Comparison of ENCODE assay signal across 24 cellular contexts in genomic region chr15:40985541-40986330, GRCh38. TPM values are rescaled to one million over a fixed set of nuclear protein-coding genes. Genes with fewer than 3 reads are reported as not detected.
A peak's percentile ranks its signal among the peaks of the same experiment; 100 is the strongest.
DNase-seq lines count a peak whose midpoint lies in the region; ATAC-seq, FAIRE-seq and TF ChIP-seq lines count a peak whose summit lies in the region.
"Had no signal": no experiment of that assay in that cellular context is flagged by ENCODE, and none has a peak within 500 bp of the region (broad histone marks: within the 10 kb centered on the region; RNA-seq: fewer than 3 reads in every experiment).

No MANE protein-coding gene starts in this region.

- H2BK5ac ChIP-seq in IMR-90 (ENCODE audit: low read depth, low read length, poor library complexity, severe bottlenecking): peak overlapping the region; percentile 97

- H3K14ac ChIP-seq in IMR-90 (replicated peaks; ENCODE audit: low read depth, low read length): peak overlapping the region; percentile 91

- H2AFZ ChIP-seq in ACC112 (ENCODE audit: low read length, unreplicated experiment): no peak overlapping the region
- no peak overlapping the region for H2AFZ ChIP-seq in IMR-90 (replicated peaks; ENCODE audit: low read length, poor library complexity)
- H2AFZ ChIP-seq in astrocyte (ENCODE audit: low read depth, low read length): no peak overlapping the region
- H2AFZ ChIP-seq: PC-9 had no signal

- CTCF ChIA-PET in IMR-90 (lab: Yijun Ruan, JAX): interaction anchor here (1.1 kb wide), 1 partner anchor 37 kb away, joined by 3 read pairs; no protein-coding TSS in a partner anchor

- dilution Hi-C loops in IMR-90 (cut with HindIII; ENCODE audit: low sequenced_read_pairs, unreplicated experiment): no loop called here

- H2BK20ac ChIP-seq in IMR-90 (ENCODE audit: low read depth, low read length): peak overlapping the region; percentile 97

- H3K4ac ChIP-seq in IMR-90 (ENCODE audit: low read depth, low read length): peak overlapping the region; percentile 100

- H3K4me1 Mint-ChIP-seq in astrocyte (ENCODE audit: low read depth, unreplicated experiment): peaks cover 63% of the 10 kb centered on the region

- peak overlapping the region; percentile 96 for H3K23ac ChIP-seq in IMR-90 (ENCODE audit: low read depth, low read length)

- H4K8ac ChIP-seq in IMR-90 (ENCODE audit: low read depth in 2 of 2, low read length in 2 of 2): peak overlapping the region; percentile 69 to 97

- no TSS peak for BruUV-seq in IMR-90 (replicated peaks; lab: Mats Ljungman, UMichigan)

- peak; percentile 73 for DNase-seq in IMR-90
- DNase-seq in astrocyte (ENCODE audit: low read depth): peak; percentile 39
- DNase-seq in iris pigment epithelial cell (ENCODE audit: low read depth): peak; percentile 66
- DNase-seq in NCI-H1417 (lab: John Stamatoyannopoulos, UW): no peak
- DNase-seq in cerebellum (ENCODE audit: low spot score): no peak
- DNase-seq in ureter (ENCODE audit: low spot score): no peak
- no peak for DNase-seq in NCI-H524 treated with DMSO at 0.1 percent for 48 hours (lab: John Stamatoyannopoulos, UW)
- DNase-seq: activated CD4-positive, alpha-beta T cell treated with anti-CD3 and anti-CD28 coated beads for 1 hour; activated CD8-positive, alpha-beta memory T cell treated with anti-CD3 and anti-CD28 coated beads, Interleukin-2, amount 10 ng/mL, durations not matched to agents 7 days and 5 days; activated effector memory CD4-positive, alpha-beta T cell treated with Interleukin-2 at 50 U/mL for 16 hours; KBM-7; left lung; NCI-H69; PC-9; stimulated activated naive CD4-positive, alpha-beta T cell treated with Interleukin-2 at 50 U/mL for 16 hours; T-helper 9 cell had no signal

- peak overlapping the region; percentile 85; the same call in 1 of the 2 replicates for H4K5ac ChIP-seq in IMR-90 (ENCODE audit: low read depth, low read length)

- peaks cover 21% of the 10 kb centered on the region for H3K9me1 ChIP-seq in IMR-90 (ENCODE audit: insufficient read depth, low read length)

- H3K79me1 ChIP-seq in IMR-90 (ENCODE audit: low read depth in 1 of 2, low read length in 2 of 2): peaks cover 40 to 82% of the 10 kb centered on the region in 2 experiments

- ATAC-seq in IMR-90 (ENCODE audit: low read depth): peak; percentile 55
- ATAC-seq: activated CD8-positive, alpha-beta memory T cell treated with anti-CD3 and anti-CD28 coated beads, Interleukin-2, amount 10 ng/mL, durations not matched to agents 7 days and 5 days; HCT116; left lung had no signal

- peaks cover 39% of the 10 kb centered on the region for H3K36me3 Mint-ChIP-seq in astrocyte (ENCODE audit: low read depth, unreplicated experiment)

- H3K27me3 ChIP-seq in ACC112 (ENCODE audit: insufficient read depth, low read length): no peaks in the 10 kb centered on the region
- no peaks in the 10 kb centered on the region for H3K27me3 ChIP-seq in IMR-90 (ENCODE audit: control insufficient read depth, insufficient read depth, low read length)
- no peaks in the 10 kb centered on the region for H3K27me3 ChIP-seq in astrocyte (ENCODE audit: insufficient read depth, low read length)
- H3K27me3 ChIP-seq: left lung, neutrophil, right atrium auricular region had no signal

- no peak for FAIRE-seq in astrocyte (lab: Jason Lieb, UNC)

- no peak overlapping the region for H3K4me3 Mint-ChIP-seq in astrocyte (ENCODE audit: unreplicated experiment)
- H3K4me3 Mint-ChIP-seq: activated CD8-positive, alpha-beta memory T cell treated with anti-CD3 and anti-CD28 coated beads, Interleukin-2, amount 10 ng/mL, durations not matched to agents 7 days and 5 days; brain; dendritic cell treated with granulocyte-macrophage colony-stimulating factor and Interleukin-4, amounts not matched to agents 40 ng/mL and 50 ng/mL, for 4 days; type B pancreatic cell had no signal

- H4K20me1 ChIP-seq in IMR-90 (ENCODE audit: insufficient read depth, low read length) (no peaks in the 10 kb centered on the region; the same call in 1 of the 2 replicates), astrocyte (ENCODE audit: insufficient read depth, low read length) (no peaks in the 10 kb centered on the region)

- TF ChIP-seq RAD21 in IMR-90 (IDR thresholded peaks at IDR 0.05; ENCODE audit: low read length): no peak

- peak overlapping the region; percentile 100 for H4K91ac ChIP-seq in IMR-90 (ENCODE audit: insufficient read depth, low read depth, low read length)

- no peaks in the 10 kb centered on the region for H3K27me3 Mint-ChIP-seq in astrocyte (ENCODE audit: low read depth, unreplicated experiment)
- H3K27me3 Mint-ChIP-seq: activated CD8-positive, alpha-beta memory T cell treated with anti-CD3 and anti-CD28 coated beads, Interleukin-2, amount 10 ng/mL, durations not matched to agents 7 days and 5 days; brain; dendritic cell treated with granulocyte-macrophage colony-stimulating factor and Interleukin-4, amounts not matched to agents 40 ng/mL and 50 ng/mL, for 4 days; type B pancreatic cell had no signal

- H3K36me3 ChIP-seq in ACC112 (ENCODE audit: insufficient read depth, low read length): peaks cover 26% of the 10 kb centered on the region
- peaks cover 40% of the 10 kb centered on the region for H3K36me3 ChIP-seq in IMR-90 (ENCODE audit: control insufficient read depth, insufficient read depth, low read length)
- H3K36me3 ChIP-seq in astrocyte (ENCODE audit: insufficient read depth, low read length): peaks cover 47% of the 10 kb centered on the region

- no CpG with 5 or more reads among the region's 6 CpGs for WGBS in IMR-90 (ENCODE audit: extremely low coverage in 2 of 2, insufficient read length in 1 of 2), 2 experiments

- H3K27ac Mint-ChIP-seq in astrocyte (ENCODE audit: unreplicated experiment): peak overlapping the region; percentile 63
- H3K27ac Mint-ChIP-seq: activated CD8-positive, alpha-beta memory T cell treated with anti-CD3 and anti-CD28 coated beads, Interleukin-2, amount 10 ng/mL, durations not matched to agents 7 days and 5 days; dendritic cell treated with granulocyte-macrophage colony-stimulating factor and Interleukin-4, amounts not matched to agents 40 ng/mL and 50 ng/mL, for 4 days; type B pancreatic cell had no signal

- H3K4me2 ChIP-seq in IMR-90 (ENCODE audit: low read depth, low read length) (peak overlapping the region; percentile 27; the same call in 1 of the 2 replicates), astrocyte (ENCODE audit: low read length) (peak overlapping the region; percentile 67)
- H3K4me2 ChIP-seq: PC-9 had no signal

- peak overlapping the region; percentile 93 for H3K18ac ChIP-seq in IMR-90 (ENCODE audit: low read depth, low read length)

- peak overlapping the region; percentile 95 for H3K56ac ChIP-seq in IMR-90 (ENCODE audit: extremely low read depth, insufficient read depth, low read length)

- peaks cover 29% of the 10 kb centered on the region for H3K4me1 ChIP-seq in ACC112 (ENCODE audit: control insufficient read depth, insufficient read depth, low read length, unreplicated experiment)
- peaks cover 34% of the 10 kb centered on the region for H3K4me1 ChIP-seq in IMR-90 (ENCODE audit: control insufficient read depth, insufficient read depth, low read length)
- peaks cover 40% of the 10 kb centered on the region for H3K4me1 ChIP-seq in astrocyte (ENCODE audit: insufficient read depth, low read length)
- H3K4me1 ChIP-seq: right atrium auricular region had no signal

- TF ChIP-seq POLR2A in IMR-90 (IDR thresholded peaks at IDR 0.05; ENCODE audit: low read depth, low read length): no peak

- H2BK120ac ChIP-seq in IMR-90 (ENCODE audit: low read depth, low read length): peak overlapping the region; percentile 99

- H3K4me3 ChIP-seq in ACC112 (ENCODE audit: low read depth, low read length): no peak overlapping the region
- H3K4me3 ChIP-seq in IMR-90 (ENCODE audit: insufficient read depth, low read depth, low read length): no peak overlapping the region
- no peak overlapping the region for H3K4me3 ChIP-seq in astrocyte (ENCODE audit: insufficient read depth, low read depth, low read length)
- H3K4me3 ChIP-seq: left lung, PC-9, right atrium auricular region had no signal

- no peaks in the 10 kb centered on the region for H3K9me3 Mint-ChIP-seq in astrocyte (ENCODE audit: unreplicated experiment)
- H3K9me3 Mint-ChIP-seq: brain; dendritic cell treated with granulocyte-macrophage colony-stimulating factor and Interleukin-4, amounts not matched to agents 40 ng/mL and 50 ng/mL, for 4 days; type B pancreatic cell had no signal

- H3K79me2 ChIP-seq in ACC112 (ENCODE audit: control insufficient read depth, insufficient read depth, low read length, unreplicated experiment) (no peaks in the 10 kb centered on the region), astrocyte (ENCODE audit: insufficient read depth, low read length) (peaks cover 3% of the 10 kb centered on the region)

- peak overlapping the region; percentile 89 for H2AK5ac ChIP-seq in IMR-90 (ENCODE audit: low read depth, low read length)

- H2BK15ac ChIP-seq in IMR-90 (ENCODE audit: low read depth, low read length): peak overlapping the region; percentile 80; the same call in 1 of the 3 replicates

- no peak for TF ChIP-seq CTCF in IMR-90 (conservative IDR thresholded peaks at IDR 0.05; ENCODE audit: low read depth, low read length)
- TF ChIP-seq CTCF in astrocyte (IDR thresholded peaks at IDR 0.05; ENCODE audit: insufficient read depth, low read depth, low read length): no peak

- intact Hi-C loops in IMR-90 (cut with micrococcal nuclease): no loop called here

- POLR2A ChIA-PET in IMR-90 (lab: Charles Lee; ENCODE audit: unreplicated experiment): interaction anchor here (0.8 to 1.1 kb wide), 2 partner anchors 14 to 29 kb away, joined by 3 to 6 read pairs; no protein-coding TSS in a partner anchor

- in situ Hi-C loops in IMR-90 (cut with MboI; ENCODE audit: low sequenced_read_pairs): no loop called here

- no peaks in the 10 kb centered on the region for H3K9me3 ChIP-seq in IMR-90 (ENCODE audit: control insufficient read depth, insufficient read depth, low read length)
- no peaks in the 10 kb centered on the region for H3K9me3 ChIP-seq in astrocyte (ENCODE audit: insufficient read depth, low read depth, low read length)
- H3K9me3 ChIP-seq: left lung, neutrophil, right atrium auricular region had no signal

- H3K27ac ChIP-seq in ACC112 (ENCODE audit: low read depth, low read length): peak overlapping the region; percentile 71
- peak overlapping the region; percentile 82 for H3K27ac ChIP-seq in IMR-90 (ENCODE audit: insufficient read depth, low read length)
- H3K27ac ChIP-seq in astrocyte (ENCODE audit: low read depth, low read length): peak overlapping the region; percentile 91
- H3K27ac ChIP-seq: epithelial cell of prostate, left lung, neutrophil, PC-9, right atrium auricular region had no signal

- H3K9ac ChIP-seq in IMR-90 (ENCODE audit: low read depth, low read length) (peak overlapping the region; percentile 19; the same call in 1 of the 2 replicates), astrocyte (ENCODE audit: low read length) (peak overlapping the region; percentile 65)

- peak overlapping the region; percentile 63 for H2AK9ac ChIP-seq in IMR-90 (replicated peaks; ENCODE audit: low read depth, low read length, poor library complexity)

RNA-seq across cellular contexts. Expression of gene CHAC1, which starts 32.5 kb away (rescaled TPM):
- total RNA-seq in IMR-90 (2012; rRNA removed) (41.9 and 51.3 TPM in 2 replicates), astrocyte (55.9 and 70.8 TPM in 2 replicates), cerebellum (2.1 TPM), ureter (9.2 TPM)
- polyA plus RNA-seq in IMR-90 (2012; rRNA removed): 72.5 and 77.8 TPM in 2 replicates
- 40.3 and 108 TPM in 2 replicates for polyA plus RNA-seq in IMR-90 (2012; cell fraction: cytosol; rRNA removed)
- 31.6 and 74.8 TPM in 2 replicates for polyA plus RNA-seq in IMR-90 (2012; cell fraction: nucleus; rRNA removed; ENCODE audit: low replicate concordance)

RNA-seq across cellular contexts. Expression of gene DLL4, which starts 56.6 kb away (rescaled TPM):
- total RNA-seq in IMR-90 (2012; rRNA removed) (1.7 and 1.8 TPM in 2 replicates), astrocyte (0.09 and 0.29 TPM in 2 replicates), cerebellum (4.4 TPM), ureter (15.2 TPM)
- polyA plus RNA-seq in IMR-90 (2012; rRNA removed): 3.4 and 3.6 TPM in 2 replicates
- 2.3 and 2.9 TPM in 2 replicates for polyA plus RNA-seq in IMR-90 (2012; cell fraction: cytosol; rRNA removed)
- 2.4 and 5.1 TPM in 2 replicates for polyA plus RNA-seq in IMR-90 (2012; cell fraction: nucleus; rRNA removed; ENCODE audit: low replicate concordance)

Comparison
In these comparisons a context has a peak if more than half of its experiments do, and no peak if none do; other contexts are left out.
1. DNase-seq: peak in IMR-90 (single experiment), astrocyte (single experiment) and iris pigment epithelial cell (single experiment); none in NCI-H1417 (0 of 3), cerebellum (single experiment), ureter (single experiment) and NCI-H524 treated with DMSO at 0.1 percent for 48 hours (single experiment).
2. Peak in every context shown above with its lines, with median percentiles within 50 percentile points of each other: H3K27ac ChIP-seq.